9 cellular contexts compared by ENCODE assay signal in genomic region chr10:84264611-84265141, GRCh38. TPM values are rescaled to one million over a fixed set of nuclear protein-coding genes. Genes with fewer than 3 reads are reported as not detected.
A peak's percentile ranks its signal among the peaks of the same experiment; 100 is the strongest.
DNase-seq lines count a peak whose midpoint lies in the region; ATAC-seq and TF ChIP-seq lines count a peak whose summit lies in the region.
"Had no signal": no experiment of that assay in that cellular context is flagged by ENCODE, and none has a peak within 500 bp of the region (broad histone marks: within the 10 kb centered on the region; RNA-seq: fewer than 3 reads in every experiment).

No MANE protein-coding gene starts in this region.

- no peak overlapping the region for H3K27ac ChIP-seq in SJSA1
- H3K27ac ChIP-seq: skin epidermis had no signal

- DNase-seq in GM12864 (ENCODE audit: low read depth) = no peak
- DNase-seq in H7 = peak; percentile 77
- peak; percentile 54 for DNase-seq in LNCaP clone FGC (ENCODE audit: low read depth)
- peak; percentile 69 for DNase-seq in SJSA1 (ENCODE audit: low read depth in 1 of 2, low spot score in 2 of 2)
- DNase-seq in activated naive CD4-positive, alpha-beta T cell treated with anti-CD3 and anti-CD28 coated beads for 36 hours = peak; percentile 86
- DNase-seq in Right ventricle myocardium superior = peak; percentile 81
- DNase-seq in posterior vena cava (ENCODE audit: low spot score) = peak; percentile 89
- peak; percentile 72 for DNase-seq in ureter (ENCODE audit: low spot score)

- no peaks in the 10 kb centered on the region for H3K27me3 ChIP-seq in H7 (ENCODE audit: control insufficient read depth, insufficient read depth, low read length)
- no peaks in the 10 kb centered on the region for H3K27me3 ChIP-seq in SJSA1 (replicated peaks)

- H3K4me3 Mint-ChIP-seq in activated naive CD4-positive, alpha-beta T cell treated with anti-CD3 and anti-CD28 coated beads for 36 hours = no peak overlapping the region

- peaks cover 24% of the 10 kb centered on the region for H3K4me1 ChIP-seq in SJSA1 (replicated peaks)

- no peak overlapping the region for H3K27ac Mint-ChIP-seq in activated naive CD4-positive, alpha-beta T cell treated with anti-CD3 and anti-CD28 coated beads for 36 hours

- H3K4me1 Mint-ChIP-seq in activated naive CD4-positive, alpha-beta T cell treated with anti-CD3 and anti-CD28 coated beads for 36 hours (ENCODE audit: low read depth) = peaks cover 29% of the 10 kb centered on the region

- H3K36me3 ChIP-seq in H7 (replicated peaks; ENCODE audit: control insufficient read depth, insufficient read depth, low read length) (no peaks in the 10 kb centered on the region), SJSA1 (no peaks in the 10 kb centered on the region)

- peaks cover 25% of the 10 kb centered on the region for H3K27me3 Mint-ChIP-seq in activated naive CD4-positive, alpha-beta T cell treated with anti-CD3 and anti-CD28 coated beads for 36 hours (ENCODE audit: low read depth)

- intact Hi-C loops in activated naive CD4-positive, alpha-beta T cell treated with anti-CD3 and anti-CD28 coated beads for 36 hours (cut with micrococcal nuclease) = loop anchor here (1.0 kb wide), 2 partner anchors 166 to 452 kb away; no protein-coding TSS in a partner anchor
- intact Hi-C loops in Right ventricle myocardium superior (cut with DNase I) = loop anchor here (5.0 to 10.0 kb wide), 2 partner anchors 110 to 273 kb away; no protein-coding TSS in a partner anchor
- intact Hi-C loops in posterior vena cava (cut with DNase I) = loop anchor here (2.0 to 5.0 kb wide), 2 partner anchors 272 to 278 kb away; no protein-coding TSS in a partner anchor

- no peak overlapping the region for H3K4me3 ChIP-seq in GM12864 (ENCODE audit: low read depth, low read length)
- H3K4me3 ChIP-seq in H7 (ENCODE audit: insufficient read depth, low read depth, low read length) = no peak overlapping the region
- no peak overlapping the region for H3K4me3 ChIP-seq in LNCaP clone FGC (ENCODE audit: low read depth, low read length)
- H3K4me3 ChIP-seq in SJSA1 = no peak overlapping the region
- H3K4me3 ChIP-seq: skin epidermis had no signal

- no peaks in the 10 kb centered on the region for H3K36me3 Mint-ChIP-seq in activated naive CD4-positive, alpha-beta T cell treated with anti-CD3 and anti-CD28 coated beads for 36 hours (ENCODE audit: low read depth)

- no peaks in the 10 kb centered on the region for H3K9me3 ChIP-seq in SJSA1 (replicated peaks)

- CTCF ChIA-PET in activated naive CD4-positive, alpha-beta T cell treated with anti-CD3 and anti-CD28 coated beads for 36 hours (lab: Charles Lee) = interaction anchor here (0.6 to 12.3 kb wide), 16 partner anchors 25 to 284 kb away, joined by 3 to 261 read pairs (median 3); no protein-coding TSS in a partner anchor

- TF ChIP-seq CTCF in GM12864 (IDR thresholded peaks at IDR 0.05; ENCODE audit: low read depth, low read length, missing control alignments) = peak; percentile 99
- TF ChIP-seq CTCF in LNCaP clone FGC (IDR thresholded peaks at IDR 0.05; ENCODE audit: control insufficient read depth, extremely low read depth, insufficient read depth) = peak; percentile 99

- peak; percentile 96 for ATAC-seq in Right ventricle myocardium superior (ENCODE audit: poor library complexity)

- no peaks in the 10 kb centered on the region for H3K9me3 Mint-ChIP-seq in activated naive CD4-positive, alpha-beta T cell treated with anti-CD3 and anti-CD28 coated beads for 36 hours

RNA-seq across cellular contexts. Expression of gene RGR, which starts 19.8 kb away (rescaled TPM):
- not detected in 2 replicates for total RNA-seq in H7 (2014; rRNA removed; shearing (Covaris generic))
- total RNA-seq in SJSA1 (2014; rRNA removed; shearing (Covaris generic)) = not detected in 2 replicates
- total RNA-seq in activated naive CD4-positive, alpha-beta T cell treated with anti-CD3 and anti-CD28 coated beads for 36 hours = not detected
- total RNA-seq in Right ventricle myocardium superior = 1.7 TPM
- total RNA-seq in posterior vena cava = under 1 TPM in 1 of 2 donors, not detected in 1; 0.38 TPM
- total RNA-seq in ureter = not detected

RNA-seq across cellular contexts. Expression of gene LRIT1, which starts 23.3 kb away (rescaled TPM):
- total RNA-seq in H7 (2014; rRNA removed; shearing (Covaris generic)) = not detected in 2 replicates
- not detected in 2 replicates for total RNA-seq in SJSA1 (2014; rRNA removed; shearing (Covaris generic))
- not detected for total RNA-seq in activated naive CD4-positive, alpha-beta T cell treated with anti-CD3 and anti-CD28 coated beads for 36 hours
- total RNA-seq in Right ventricle myocardium superior (0.13 TPM), posterior vena cava (not detected), ureter (not detected)

RNA-seq across cellular contexts. Expression of gene LRIT2, which starts 39.3 kb away (rescaled TPM):
- total RNA-seq in H7 (2014; rRNA removed; shearing (Covaris generic)) = not detected in 2 replicates
- not detected in 2 replicates for total RNA-seq in SJSA1 (2014; rRNA removed; shearing (Covaris generic))
- total RNA-seq in activated naive CD4-positive, alpha-beta T cell treated with anti-CD3 and anti-CD28 coated beads for 36 hours = not detected
- not detected for total RNA-seq in Right ventricle myocardium superior
- not detected for total RNA-seq in posterior vena cava
- not detected for total RNA-seq in ureter
